ENCODE assay signal across 32 cellular contexts in genomic region chr14:73244541-73244940, GRCh38. TPM values are rescaled to one million over a fixed set of nuclear protein-coding genes. Genes with fewer than 3 reads are reported as not detected.
A peak's percentile ranks its signal among the peaks of the same experiment; 100 is the strongest.
DNase-seq lines count a peak whose midpoint lies in the region; ATAC-seq and TF ChIP-seq lines count a peak whose summit lies in the region.
"Had no signal": no experiment of that assay in that cellular context is flagged by ENCODE, and none has a peak within 500 bp of the region (broad histone marks: within the 10 kb centered on the region; RNA-seq: fewer than 3 reads in every experiment).

No MANE protein-coding gene starts in this region.

- CTCF ChIA-PET in CD8-positive, alpha-beta T cell (lab: Charles Lee), result no interaction called here

- H3K36me3 Mint-ChIP-seq in activated T-cell treated with anti-CD3 and anti-CD28 coated beads, Interleukin-2, amount 50 U/mL, for 72 hours (ENCODE audit: insufficient read depth in 2 of 2), result no peaks in the 10 kb centered on the region
- no peaks in the 10 kb centered on the region for H3K36me3 Mint-ChIP-seq in CD8-positive, alpha-beta T cell
- H3K36me3 Mint-ChIP-seq: stimulated activated memory B cell treated with anti-CD40 and anti-IgM and Interleukin-4, amounts not matched to agents 10 μg/mL and 1 μg/mL and 100 μg/mL, for 72 hours had no signal

- POLR2A ChIA-PET in CD8-positive, alpha-beta T cell (lab: Charles Lee), result no interaction called here

- TF ChIP-seq CTCF in CD8-positive, alpha-beta T cell (IDR thresholded peaks at IDR 0.05), result no peak
- no peak for TF ChIP-seq CTCF in coronary artery (IDR thresholded peaks at IDR 0.05)
- no peak for TF ChIP-seq CTCF in spleen (IDR thresholded peaks at IDR 0.05 in 8 of 11, conservative IDR thresholded peaks at IDR 0.05 in 3 of 11)

- TF ChIP-seq POLR2A in spleen (IDR thresholded peaks at IDR 0.05), result no peak

- no peaks in the 10 kb centered on the region for H3K9me3 ChIP-seq in CD8-positive, alpha-beta T cell (ENCODE audit: low read length)
- H3K9me3 ChIP-seq in spleen, result no peaks in the 10 kb centered on the region
- H3K9me3 ChIP-seq: A549, BE2C, colonic mucosa, esophagus muscularis mucosa, heart left ventricle, neutrophil, right lobe of liver, SJSA1, suprapubic skin, uterus had no signal

- intact Hi-C loops in CD8-positive, alpha-beta T cell (cut with DNase I, micrococcal nuclease), result no loop called here
- intact Hi-C loops in spleen (cut with DNase I; ENCODE audit: low total_unique reads), result no loop called here

- H3K9me3 Mint-ChIP-seq in activated T-cell treated with anti-CD3 and anti-CD28 coated beads, Interleukin-2, amount 50 U/mL, for 72 hours, result no peaks in the 10 kb centered on the region
- H3K9me3 Mint-ChIP-seq in CD8-positive, alpha-beta T cell, result no peaks in the 10 kb centered on the region
- H3K9me3 Mint-ChIP-seq: activated CD8-positive, alpha-beta T cell treated with anti-CD3 and anti-CD28 coated beads for 36 hours; stimulated activated memory B cell treated with anti-CD40 and anti-IgM and Interleukin-4, amounts not matched to agents 10 μg/mL and 1 μg/mL and 100 μg/mL, for 72 hours had no signal

- peaks cover 68% of the 10 kb centered on the region for H3K27me3 Mint-ChIP-seq in activated T-cell treated with anti-CD3 and anti-CD28 coated beads, Interleukin-2, amount 50 U/mL, for 72 hours (ENCODE audit: low read depth)
- peaks cover 37% of the 10 kb centered on the region for H3K27me3 Mint-ChIP-seq in CD8-positive, alpha-beta T cell (ENCODE audit: low read depth)

- H3K27ac ChIP-seq in CD8-positive, alpha-beta T cell (ENCODE audit: low read depth, low read length), result no peak overlapping the region
- no peak overlapping the region for H3K27ac ChIP-seq in coronary artery
- no peak overlapping the region for H3K27ac ChIP-seq in spleen
- H3K27ac ChIP-seq: A549, colonic mucosa, esophagus muscularis mucosa, foreskin keratinocyte, heart left ventricle, neutrophil, right lobe of liver, SJSA1, suprapubic skin, uterus had no signal

- H3K4me1 ChIP-seq in CD8-positive, alpha-beta T cell (ENCODE audit: insufficient read depth, low read length), result peaks cover 18% of the 10 kb centered on the region
- peaks cover 20 to 87% (median 69%) of the 10 kb centered on the region in 6 donors for H3K4me1 ChIP-seq in spleen
- H3K4me1 ChIP-seq: A549, BE2C, colonic mucosa had no signal

- peaks cover 38% of the 10 kb centered on the region for H3K4me1 Mint-ChIP-seq in activated T-cell treated with anti-CD3 and anti-CD28 coated beads, Interleukin-2, amount 50 U/mL, for 72 hours (ENCODE audit: low read depth)
- H3K4me1 Mint-ChIP-seq in CD8-positive, alpha-beta T cell (ENCODE audit: low read depth), result peaks cover 20% of the 10 kb centered on the region

- H3K27ac Mint-ChIP-seq in activated T-cell treated with anti-CD3 and anti-CD28 coated beads, Interleukin-2, amount 50 U/mL, for 72 hours, result no peak overlapping the region
- no peak overlapping the region for H3K27ac Mint-ChIP-seq in CD8-positive, alpha-beta T cell
- H3K27ac Mint-ChIP-seq: activated CD8-positive, alpha-beta T cell treated with anti-CD3 and anti-CD28 coated beads for 36 hours; progenitor cell of endocrine pancreas; stimulated activated memory B cell treated with anti-CD40 and anti-IgM and Interleukin-4, amounts not matched to agents 10 μg/mL and 1 μg/mL and 100 μg/mL, for 72 hours had no signal

- no peak for ATAC-seq in activated T-cell treated with anti-CD3 and anti-CD28 coated beads, Interleukin-2, amount 50 U/mL, for 72 hours (replicated peaks in 1 of 2)
- no peak for ATAC-seq in CD8-positive, alpha-beta T cell
- ATAC-seq: A549; activated CD8-positive, alpha-beta T cell treated with anti-CD3 and anti-CD28 coated beads for 36 hours; foreskin keratinocyte; heart left ventricle; stimulated activated memory B cell treated with anti-CD40 and anti-IgM and Interleukin-4, amounts not matched to agents 10 μg/mL and 1 μg/mL and 100 μg/mL, for 72 hours had no signal

- peaks cover 14% of the 10 kb centered on the region for H3K27me3 ChIP-seq in CD8-positive, alpha-beta T cell (ENCODE audit: insufficient read depth, low read length)
- H3K27me3 ChIP-seq in spleen (replicated peaks in 1 of 7), result peaks cover 0 to 74% (median 23%) of the 10 kb centered on the region in 7 donors
- H3K27me3 ChIP-seq: colonic mucosa, SJSA1, uterus had no signal

- WGBS in spleen, 5 donors, result 78 to 92% (median 87%) methylated on average over 6 of the region's 6 CpGs

- H3K4me3 Mint-ChIP-seq in activated T-cell treated with anti-CD3 and anti-CD28 coated beads, Interleukin-2, amount 50 U/mL, for 72 hours, result peak overlapping the region; percentile 8 to 80
- peak overlapping the region; percentile 70 for H3K4me3 Mint-ChIP-seq in CD8-positive, alpha-beta T cell

- no peaks in the 10 kb centered on the region for H3K36me3 ChIP-seq in CD8-positive, alpha-beta T cell (ENCODE audit: insufficient read depth, low read length)
- peaks cover 0 to 7% (median 0%) of the 10 kb centered on the region in 6 donors for H3K36me3 ChIP-seq in spleen
- H3K36me3 ChIP-seq: BE2C, colonic mucosa, heart left ventricle, neutrophil, right lobe of liver, SJSA1, suprapubic skin, uterus had no signal

- no peak overlapping the region for H3K4me3 ChIP-seq in CD8-positive, alpha-beta T cell (ENCODE audit: low read depth, low read length)
- H3K4me3 ChIP-seq in coronary artery (peak overlapping the region; percentile 76), spleen (peak overlapping the region in 1 of 8 donors; percentile 76)
- H3K4me3 ChIP-seq: A549, right lobe of liver, uterus had no signal

- DNase-seq in activated T-cell treated with anti-CD3 and anti-CD28 coated beads, Interleukin-2, amount 50 U/mL, for 72 hours, result no peak
- no peak for DNase-seq in activated T-cell treated with anti-CD3 and anti-CD28 coated beads, Interleukin-2, amount 50 U/mL, for 1 hour
- DNase-seq in CD8-positive, alpha-beta T cell, result no peak
- DNase-seq in coronary artery (ENCODE audit: low spot score) (no peak), spleen (peak; percentile 51), NCI-H1105 (lab: John Stamatoyannopoulos, UW) (no peak), NCI-H226 (no peak)
- DNase-seq in NK-92 treated with Interleukin-12 subunit alpha and Interleukin-12 subunit beta, amount 100 ng/mL, for 24 hours (lab: John Stamatoyannopoulos, UW), result no peak
- DNase-seq: activated CD4-positive, alpha-beta T cell treated with anti-CD3 and anti-CD28 coated beads for 1 hour; activated CD8-positive, alpha-beta T cell treated with anti-CD3 and anti-CD28 coated beads for 36 hours; activated gamma-delta T cell treated with Interleukin-2 at 50 U/mL for 16 hours; BE2C; colonic mucosa; DMS79; foreskin keratinocyte; GDM1; NCI-H1105 treated with DMSO at 0.1 percent for 48 hours; NCI-H1930; NCI-H526 treated with DMSO at 0.1 percent for 48 hours; stimulated activated CD4-positive, alpha-beta T cell treated with anti-CD3 and anti-CD28 coated beads, Interleukin-12 subunit alpha, Interleukin-12 subunit beta, amount 100 ng/mL, for 4 hours; stimulated activated CD4-positive, alpha-beta T cell treated with anti-CD3 and anti-CD28 coated beads, Interleukin-4, amount 100 ng/mL, for 1 hour; T-helper 1 cell; uterus had no signal

RNA-seq across cellular contexts. Expression of gene PAPLN, which starts 7.2 kb away (rescaled TPM):
- total RNA-seq in activated T-cell treated with anti-CD3 and anti-CD28 coated beads, Interleukin-2, amount 50 U/mL, for 72 hours, result 1 to 10 TPM in 1 of 2 donors, under 1 TPM in 1; 0.58 to 1.3 TPM
- total RNA-seq in CD8-positive, alpha-beta T cell, result not detected
- 10 to 100 TPM; 25.7 to 57.2 (median 49.3) TPM for total RNA-seq in spleen
- 10 to 100 TPM; 20.3 to 24.4 (median 21.7) TPM for polyA plus RNA-seq in spleen

Comparison
In these comparisons a context has a peak if more than half of its experiments do, and no peak if none do; other contexts are left out.
1. RNA of gene PAPLN, which starts 7.2 kb away (total RNA-seq): 25.7 to 57.2 TPM in spleen; 0.58 to 1.3 TPM in activated T-cell treated with anti-CD3 and anti-CD28 coated beads, Interleukin-2, amount 50 U/mL, for 72 hours and not detected in CD8-positive, alpha-beta T cell; every median in the first group is over 10 times any median in the second.